Comparison of ENCODE assay signal across 15 cellular contexts in genomic region chr22:21759133-21759532, GRCh38.
"Had no signal": no experiment of that assay in that cellular context is flagged by ENCODE, and none has a peak within 500 bp of the region (broad histone marks: within the 10 kb centered on the region; RNA-seq: fewer than 3 reads in every experiment).

No MANE protein-coding gene starts in this region.

- H3K4me3 Mint-ChIP-seq: activated CD4-positive, alpha-beta memory T cell treated with anti-CD3 and anti-CD28 coated beads, Interleukin-2, amount 10 ng/mL, durations not matched to agents 7 days and 5 days; activated naive CD8-positive, alpha-beta T cell treated with anti-CD3 and anti-CD28 coated beads, Interleukin-2, amount 10 ng/mL, durations not matched to agents 7 days and 5 days had no signal

- H3K4me3 ChIP-seq: breast epithelium, colonic mucosa, right lobe of liver, smooth muscle cell, testis had no signal

- H3K27me3 ChIP-seq: breast epithelium, colonic mucosa, right lobe of liver, testis had no signal

- ATAC-seq: right lobe of liver; SK-N-SH treated with all-trans-retinoic acid at 6 μM for 48 hours; stimulated activated naive CD8-positive, alpha-beta T cell treated with anti-CD3 and anti-CD28 coated beads, Interleukin-15, Interleukin-2, amounts not matched to agents 100 U/mL and 50 U/mL, for 24 hours had no signal

- H3K27ac ChIP-seq: breast epithelium, colonic mucosa, right lobe of liver, testis, VCaP had no signal

- H3K9me3 Mint-ChIP-seq: activated CD4-positive, alpha-beta memory T cell treated with anti-CD3 and anti-CD28 coated beads, Interleukin-2, amount 10 ng/mL, durations not matched to agents 7 days and 5 days; activated naive CD8-positive, alpha-beta T cell treated with anti-CD3 and anti-CD28 coated beads, Interleukin-2, amount 10 ng/mL, durations not matched to agents 7 days and 5 days had no signal

- H3K4me2 ChIP-seq: smooth muscle cell had no signal

- H3K27me3 Mint-ChIP-seq: activated CD4-positive, alpha-beta memory T cell treated with anti-CD3 and anti-CD28 coated beads, Interleukin-2, amount 10 ng/mL, durations not matched to agents 7 days and 5 days; activated naive CD8-positive, alpha-beta T cell treated with anti-CD3 and anti-CD28 coated beads, Interleukin-2, amount 10 ng/mL, durations not matched to agents 7 days and 5 days had no signal

- H3K4me1 ChIP-seq: breast epithelium, colonic mucosa, right lobe of liver had no signal

- H3K9me3 ChIP-seq: breast epithelium, colonic mucosa, right lobe of liver, testis had no signal

- H3K27ac Mint-ChIP-seq: activated CD4-positive, alpha-beta memory T cell treated with anti-CD3 and anti-CD28 coated beads, Interleukin-2, amount 10 ng/mL, durations not matched to agents 7 days and 5 days had no signal

- DNase-seq: activated CD4-positive, alpha-beta memory T cell treated with anti-CD3 and anti-CD28 coated beads, Interleukin-2, amount 10 ng/mL, durations not matched to agents 7 days and 5 days; activated naive CD8-positive, alpha-beta T cell treated with anti-CD3 and anti-CD28 coated beads, Interleukin-2, amount 10 ng/mL, durations not matched to agents 7 days and 5 days; colonic mucosa; foreskin fibroblast; mesendoderm; right lobe of liver; stimulated activated CD4-positive, alpha-beta T cell treated with anti-CD3 and anti-CD28 coated beads, Interleukin-4, amount 100 ng/mL, for 4 hours; stimulated activated CD8-positive, alpha-beta memory T cell treated with anti-CD3 and anti-CD28 coated beads, Interleukin-4, amount 100 ng/mL, for 48 hours; stimulated activated naive CD8-positive, alpha-beta T cell treated with anti-CD3 and anti-CD28 coated beads, Interleukin-15, Interleukin-2, amounts not matched to agents 100 U/mL and 50 U/mL, for 24 hours; T-helper 1 cell; testis had no signal
